ENCODE assay signal across 9 cellular contexts in the genomic region with DNA sequence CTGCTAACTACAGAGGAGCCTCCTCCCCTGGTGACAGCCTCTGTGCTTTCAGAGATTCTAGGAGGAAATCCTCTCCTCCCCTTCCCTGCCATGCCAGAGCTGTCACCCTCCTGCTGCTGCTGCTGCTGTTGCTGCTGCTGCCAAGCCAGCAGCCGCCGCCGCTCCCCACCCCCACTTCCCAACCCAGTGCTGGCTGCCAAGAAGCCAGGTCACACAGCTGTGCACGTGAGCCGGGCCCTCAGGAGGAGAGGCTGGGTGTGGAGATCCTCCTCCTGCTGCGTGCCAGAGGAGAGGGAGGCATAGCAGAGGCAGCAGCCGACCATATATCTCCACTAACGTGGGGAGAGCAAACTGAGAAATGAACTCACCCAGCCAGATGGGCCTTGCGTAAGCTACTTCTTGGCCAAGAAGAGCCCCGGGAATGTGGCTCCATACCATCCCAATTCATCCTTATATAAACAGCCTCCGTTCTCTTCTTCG. TPM values are rescaled to one million over a fixed set of nuclear protein-coding genes. Genes with fewer than 3 reads are reported as not detected.
DNase-seq lines count a peak whose midpoint lies in the region; FAIRE-seq and TF ChIP-seq lines count a peak whose summit lies in the region.
"Had no signal": no experiment of that assay in that cellular context is flagged by ENCODE, and none has a peak within 500 bp of the region (broad histone marks: within the 10 kb centered on the region; RNA-seq: fewer than 3 reads in every experiment).

No MANE protein-coding gene starts in this region.

- no peak overlapping the region for H3K27ac Mint-ChIP-seq in activated T-helper 2 cell treated with anti-CD3 and anti-CD28 coated beads, Interferon-gamma antibody, Interleukin-2, Interleukin-4, amounts not matched to agents 10 μg/mL and 5 μg/mL and 100 μg/mL, durations not matched to agents 14 hours and 24 hours and 36 hours
- H3K27ac Mint-ChIP-seq: T-helper 1 cell treated with Interleukin-12 subunit alpha and Interleukin-12 subunit beta and Interleukin-4 antibody, amounts not matched to agents 30 μg/mL and 1 μg/mL, for 36 hours had no signal

- DNase-seq in AG10803 (ENCODE audit: low read depth) (peak; percentile 100), NCI-H2196 treated with DMSO at 0.1 percent for 48 hours (lab: John Stamatoyannopoulos, UW; ENCODE audit: unreplicated experiment) (peak; percentile 82), epithelial cell of prostate (ENCODE audit: low read depth, low spot score) (peak; percentile 40), DMS53 (lab: John Stamatoyannopoulos, UW) (no peak), HTR-8/SVneo (ENCODE audit: insufficient read length, low spot score) (no peak)
- no peak for DNase-seq in activated T-helper 2 cell treated with anti-CD3 and anti-CD28 coated beads, Interferon-gamma antibody, Interleukin-2, Interleukin-4, amounts not matched to agents 10 μg/mL and 5 μg/mL and 100 μg/mL, durations not matched to agents 14 hours and 24 hours and 36 hours (ENCODE audit: low spot score)
- no peak for DNase-seq in activated effector memory CD4-positive, alpha-beta T cell treated with anti-CD3 and anti-CD28 coated beads, Interleukin-2, amount 50 U/mL, for 16 hours

- H3K4me3 Mint-ChIP-seq in activated T-helper 2 cell treated with anti-CD3 and anti-CD28 coated beads, Interferon-gamma antibody, Interleukin-2, Interleukin-4, amounts not matched to agents 10 μg/mL and 5 μg/mL and 100 μg/mL, durations not matched to agents 14 hours and 24 hours and 36 hours (ENCODE audit: low read depth): no peak overlapping the region
- H3K4me3 Mint-ChIP-seq: T-helper 1 cell treated with Interleukin-12 subunit alpha and Interleukin-12 subunit beta and Interleukin-4 antibody, amounts not matched to agents 30 μg/mL and 1 μg/mL, for 36 hours had no signal

- no peak for FAIRE-seq in HTR-8/SVneo (lab: Jason Lieb, UNC)

- no peaks in the 10 kb centered on the region for H3K9me3 ChIP-seq in mucosa of rectum (ENCODE audit: control insufficient read depth in 2 of 2, low read length in 2 of 2)

- intact Hi-C loops in activated T-helper 2 cell treated with anti-CD3 and anti-CD28 coated beads, Interferon-gamma antibody, Interleukin-2, Interleukin-4, amounts not matched to agents 10 μg/mL and 5 μg/mL and 100 μg/mL, durations not matched to agents 14 hours and 24 hours and 36 hours (cut with micrococcal nuclease): no loop called here

- TF ChIP-seq CTCF in AG10803 (conservative IDR thresholded peaks at IDR 0.05; ENCODE audit: low read length): no peak

- peaks cover 42 to 65% of the 10 kb centered on the region in 2 donors for H3K36me3 ChIP-seq in mucosa of rectum (ENCODE audit: control insufficient read depth in 2 of 2, insufficient read depth in 2 of 2, low read length in 2 of 2)

- no peaks in the 10 kb centered on the region for H3K4me1 Mint-ChIP-seq in activated T-helper 2 cell treated with anti-CD3 and anti-CD28 coated beads, Interferon-gamma antibody, Interleukin-2, Interleukin-4, amounts not matched to agents 10 μg/mL and 5 μg/mL and 100 μg/mL, durations not matched to agents 14 hours and 24 hours and 36 hours (ENCODE audit: low read depth)

- H3K4me3 ChIP-seq in AG10803 (ENCODE audit: low read length) (no peak overlapping the region), mucosa of rectum (ENCODE audit: low read length in 2 of 2) (no peak overlapping the region)

- H3K27me3 ChIP-seq in mucosa of rectum (ENCODE audit: control insufficient read depth in 2 of 2, insufficient read depth in 2 of 2, low read length in 2 of 2): no peaks in the 10 kb centered on the region

- H3K27ac ChIP-seq in epithelial cell of prostate: peak overlapping the region; percentile 32
- H3K27ac ChIP-seq in mucosa of rectum (ENCODE audit: low read depth in 2 of 2, low read length in 2 of 2): peak overlapping the region; percentile 49 to 79

- peak overlapping the region in 1 of 2 donors; percentile 36 for H3K9ac ChIP-seq in mucosa of rectum (ENCODE audit: low read depth in 1 of 2, low read length in 2 of 2)

- H3K27me3 Mint-ChIP-seq in activated T-helper 2 cell treated with anti-CD3 and anti-CD28 coated beads, Interferon-gamma antibody, Interleukin-2, Interleukin-4, amounts not matched to agents 10 μg/mL and 5 μg/mL and 100 μg/mL, durations not matched to agents 14 hours and 24 hours and 36 hours (ENCODE audit: low read depth): no peaks in the 10 kb centered on the region

- H3K4me1 ChIP-seq in mucosa of rectum (ENCODE audit: control insufficient read depth in 2 of 2, insufficient read depth in 2 of 2, low read length in 2 of 2): peaks cover 26 to 28% of the 10 kb centered on the region in 2 donors

- peaks cover 51% of the 10 kb centered on the region for H3K36me3 Mint-ChIP-seq in activated T-helper 2 cell treated with anti-CD3 and anti-CD28 coated beads, Interferon-gamma antibody, Interleukin-2, Interleukin-4, amounts not matched to agents 10 μg/mL and 5 μg/mL and 100 μg/mL, durations not matched to agents 14 hours and 24 hours and 36 hours (ENCODE audit: low read depth)

- no peaks in the 10 kb centered on the region for H3K9me3 Mint-ChIP-seq in activated T-helper 2 cell treated with anti-CD3 and anti-CD28 coated beads, Interferon-gamma antibody, Interleukin-2, Interleukin-4, amounts not matched to agents 10 μg/mL and 5 μg/mL and 100 μg/mL, durations not matched to agents 14 hours and 24 hours and 36 hours
- H3K9me3 Mint-ChIP-seq: T-helper 1 cell treated with Interleukin-12 subunit alpha and Interleukin-12 subunit beta and Interleukin-4 antibody, amounts not matched to agents 30 μg/mL and 1 μg/mL, for 36 hours had no signal

RNA-seq across cellular contexts. Expression of gene CRY2, which starts 12.4 kb away (rescaled TPM):
- total RNA-seq in activated T-helper 2 cell treated with anti-CD3 and anti-CD28 coated beads, Interferon-gamma antibody, Interleukin-2, Interleukin-4, amounts not matched to agents 10 μg/mL and 5 μg/mL and 100 μg/mL, durations not matched to agents 14 hours and 24 hours and 36 hours: 21.5 and 24.0 TPM in 2 replicates

RNA-seq across cellular contexts. Expression of gene MAPK8IP1, which starts 25.8 kb away (rescaled TPM):
- 0.46 and 0.66 TPM in 2 replicates for total RNA-seq in activated T-helper 2 cell treated with anti-CD3 and anti-CD28 coated beads, Interferon-gamma antibody, Interleukin-2, Interleukin-4, amounts not matched to agents 10 μg/mL and 5 μg/mL and 100 μg/mL, durations not matched to agents 14 hours and 24 hours and 36 hours

RNA-seq across cellular contexts. Expression of gene FREY1, which starts 47.4 kb away (rescaled TPM):
- total RNA-seq in activated T-helper 2 cell treated with anti-CD3 and anti-CD28 coated beads, Interferon-gamma antibody, Interleukin-2, Interleukin-4, amounts not matched to agents 10 μg/mL and 5 μg/mL and 100 μg/mL, durations not matched to agents 14 hours and 24 hours and 36 hours: 1.4 and 1.7 TPM in 2 replicates

RNA-seq across cellular contexts. Expression of gene SLC35C1, which starts 54.8 kb away (rescaled TPM):
- 17.1 and 18.1 TPM in 2 replicates for total RNA-seq in activated T-helper 2 cell treated with anti-CD3 and anti-CD28 coated beads, Interferon-gamma antibody, Interleukin-2, Interleukin-4, amounts not matched to agents 10 μg/mL and 5 μg/mL and 100 μg/mL, durations not matched to agents 14 hours and 24 hours and 36 hours

RNA-seq across cellular contexts. Expression of gene PEX16, which starts 58.0 kb away (rescaled TPM):
- 30.8 and 38.5 TPM in 2 replicates for total RNA-seq in activated T-helper 2 cell treated with anti-CD3 and anti-CD28 coated beads, Interferon-gamma antibody, Interleukin-2, Interleukin-4, amounts not matched to agents 10 μg/mL and 5 μg/mL and 100 μg/mL, durations not matched to agents 14 hours and 24 hours and 36 hours

Comparison
In these comparisons a context has a peak if more than half of its experiments do, and no peak if none do; other contexts are left out.
1. DNase-seq: peak in AG10803 (single experiment), NCI-H2196 treated with DMSO at 0.1 percent for 48 hours (single experiment) and epithelial cell of prostate (single experiment); none in DMS53 (single experiment), HTR-8/SVneo (single experiment), activated T-helper 2 cell treated with anti-CD3 and anti-CD28 coated beads, Interferon-gamma antibody, Interleukin-2, Interleukin-4, amounts not matched to agents 10 μg/mL and 5 μg/mL and 100 μg/mL, durations not matched to agents 14 hours and 24 hours and 36 hours (single experiment) and activated effector memory CD4-positive, alpha-beta T cell treated with anti-CD3 and anti-CD28 coated beads, Interleukin-2, amount 50 U/mL, for 16 hours (single experiment).